ENCODE assay signal across 16 cellular contexts in the genomic region with DNA sequence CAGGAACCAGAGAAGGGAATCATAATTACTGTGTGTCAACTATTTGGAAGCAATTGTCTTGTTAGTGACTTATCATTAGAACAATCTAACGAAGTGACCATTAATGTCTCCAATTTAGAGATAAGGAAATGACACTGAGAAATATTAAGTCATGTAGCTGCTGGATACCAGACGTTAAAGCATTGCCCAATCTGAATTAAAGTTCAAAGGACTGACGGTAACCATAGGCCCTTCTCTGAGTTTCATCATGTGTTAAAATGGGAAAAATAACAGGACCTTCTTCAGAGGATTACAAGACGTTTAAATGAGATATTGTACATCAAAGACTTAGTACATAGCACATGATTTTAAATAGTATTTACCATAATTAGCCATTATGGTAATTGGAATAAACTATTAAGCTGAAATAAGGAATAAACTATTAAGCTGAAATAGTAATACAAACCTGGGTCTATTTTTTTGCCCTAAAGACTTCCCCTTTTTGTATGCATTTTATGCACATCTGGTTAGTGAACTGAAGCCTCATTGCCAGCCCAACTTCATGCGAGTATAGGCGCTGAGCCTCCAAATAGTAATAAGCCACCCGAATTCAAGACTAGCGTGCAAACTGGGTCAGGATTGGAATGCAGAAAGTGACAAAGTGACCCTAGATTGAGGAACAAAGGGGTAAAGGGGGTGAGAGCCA. TPM values are rescaled to one million over a fixed set of nuclear protein-coding genes. Genes with fewer than 3 reads are reported as not detected.
DNase-seq lines count a peak whose midpoint lies in the region; ATAC-seq and TF ChIP-seq lines count a peak whose summit lies in the region.
"Had no signal": no experiment of that assay in that cellular context is flagged by ENCODE, and none has a peak within 500 bp of the region (broad histone marks: within the 10 kb centered on the region; RNA-seq: fewer than 3 reads in every experiment).

No MANE protein-coding gene starts in this region.

- H3K9me3 Mint-ChIP-seq in memory B cell = peaks cover 4% of the 10 kb centered on the region
- no peaks in the 10 kb centered on the region for H3K9me3 Mint-ChIP-seq in natural killer cell treated with Interleukin-12 subunit alpha and Interleukin-12 subunit beta and Interleukin-15 and Interleukin-18, amount 100 ng/mL, for 72 hours

- peaks cover 11% of the 10 kb centered on the region for H3K4me1 Mint-ChIP-seq in memory B cell
- no peaks in the 10 kb centered on the region for H3K4me1 Mint-ChIP-seq in natural killer cell treated with Interleukin-12 subunit alpha and Interleukin-12 subunit beta and Interleukin-15 and Interleukin-18, amount 100 ng/mL, for 72 hours (ENCODE audit: low read depth in 2 of 2)
- H3K4me1 Mint-ChIP-seq: CD4-positive, CD25-positive, alpha-beta regulatory T cell had no signal

- H3K36me3 Mint-ChIP-seq in memory B cell = peaks cover 9% of the 10 kb centered on the region
- H3K36me3 Mint-ChIP-seq in natural killer cell treated with Interleukin-12 subunit alpha and Interleukin-12 subunit beta and Interleukin-15 and Interleukin-18, amount 100 ng/mL, for 72 hours = no peaks in the 10 kb centered on the region
- H3K36me3 Mint-ChIP-seq: CD4-positive, CD25-positive, alpha-beta regulatory T cell had no signal

- ATAC-seq in memory B cell (ENCODE audit: low read depth) = peak; percentile 44
- no peak for ATAC-seq in natural killer cell treated with Interleukin-12 subunit alpha and Interleukin-12 subunit beta and Interleukin-15 and Interleukin-18, amount 100 ng/mL, for 72 hours

- TF ChIP-seq POLR2A in erythroblast (IDR thresholded peaks at IDR 0.05; ENCODE audit: low read length) = no peak

- H3K4me3 Mint-ChIP-seq in memory B cell = no peak overlapping the region
- no peak overlapping the region for H3K4me3 Mint-ChIP-seq in natural killer cell treated with Interleukin-12 subunit alpha and Interleukin-12 subunit beta and Interleukin-15 and Interleukin-18, amount 100 ng/mL, for 72 hours
- H3K4me3 Mint-ChIP-seq: CD4-positive, CD25-positive, alpha-beta regulatory T cell; IgD-negative memory B cell had no signal

- peak; percentile 21 to 71 for DNase-seq in NOMO-1 (lab: John Stamatoyannopoulos, UW; ENCODE audit: unreplicated experiment in 2 of 2)
- no peak for DNase-seq in NOMO-1 treated with dmso at 0.1 percent for 144 hours (lab: John Stamatoyannopoulos, UW; ENCODE audit: unreplicated experiment)
- peak; percentile 35 for DNase-seq in MV-4-11 (lab: John Stamatoyannopoulos, UW)
- no peak for DNase-seq in memory B cell (ENCODE audit: low spot score in 2 of 2)
- DNase-seq in NCI-H446 (lab: John Stamatoyannopoulos, UW) = no peak
- DNase-seq in erythroblast (lab: John Stamatoyannopoulos, UW) = no peak
- DNase-seq in natural killer cell treated with Interleukin-12 subunit alpha and Interleukin-12 subunit beta and Interleukin-15 and Interleukin-18, amount 100 ng/mL, for 72 hours (ENCODE audit: low spot score) = no peak
- DNase-seq: 8988T; AML-193; Calu3; CD4-positive, CD25-positive, alpha-beta regulatory T cell; DMS79; EL; GOT3 had no signal

- no peaks in the 10 kb centered on the region for H3K27me3 Mint-ChIP-seq in memory B cell
- H3K27me3 Mint-ChIP-seq in natural killer cell treated with Interleukin-12 subunit alpha and Interleukin-12 subunit beta and Interleukin-15 and Interleukin-18, amount 100 ng/mL, for 72 hours = peaks cover 2 to 16% of the 10 kb centered on the region in 2 donors
- H3K27me3 Mint-ChIP-seq: IgD-negative memory B cell had no signal

- no peak overlapping the region for H3K27ac Mint-ChIP-seq in memory B cell
- no peak overlapping the region for H3K27ac Mint-ChIP-seq in natural killer cell treated with Interleukin-12 subunit alpha and Interleukin-12 subunit beta and Interleukin-15 and Interleukin-18, amount 100 ng/mL, for 72 hours

RNA-seq across cellular contexts. Expression of gene GLYATL1, which starts 41.0 kb away (rescaled TPM):
- total RNA-seq in natural killer cell treated with Interleukin-12 subunit alpha and Interleukin-12 subunit beta and Interleukin-15 and Interleukin-18, amount 100 ng/mL, for 72 hours = not detected
- total RNA-seq: Calu3; CD4-positive, CD25-positive, alpha-beta regulatory T cell; HT-29 had no signal

Comparison
In these comparisons a context has a peak if more than half of its experiments do, and no peak if none do; other contexts are left out.
1. DNase-seq: peak in NOMO-1 (2 of 2) and MV-4-11 (single experiment); none in NOMO-1 treated with dmso at 0.1 percent for 144 hours (single experiment), memory B cell (0 of 2), NCI-H446 (0 of 2), erythroblast (0 of 2) and natural killer cell treated with Interleukin-12 subunit alpha and Interleukin-12 subunit beta and Interleukin-15 and Interleukin-18, amount 100 ng/mL, for 72 hours (single experiment).